In genomic region chr22:46815896-46816721, GRCh38 we compare ENCODE assay signal across 1 cellular context.
TF ChIP-seq lines count a peak whose summit lies in the region.

No MANE protein-coding gene starts in this region.

TF ChIP-seq in HepG2, 621 proteins besides CTCF, POLR2A, EP300 and RAD21 (continued from another document and continues in another):
- TF ChIP-seq ZNF841 (CRISPR knock-in tag; IDR thresholded peaks at IDR 0.05; ENCODE audit: borderline replicate concordance) (no peak), BRF2 (CRISPR knock-in tag; IDR thresholded peaks at IDR 0.05) (no peak), KDM3A (CRISPR knock-in tag; IDR thresholded peaks at IDR 0.05; ENCODE audit: low read depth) (no peak), ZNF264 (CRISPR knock-in tag; IDR thresholded peaks at IDR 0.05) (no peak), RFXAP (CRISPR knock-in tag; IDR thresholded peaks at IDR 0.05; ENCODE audit: borderline replicate concordance) (no peak), ZNF652 (CRISPR knock-in tag; IDR thresholded peaks at IDR 0.05; ENCODE audit: borderline replicate concordance, low read depth) (no peak), ZHX2 (IDR thresholded peaks at IDR 0.05; ENCODE audit: low read depth) (no peak), ZHX2 (CRISPR knock-in tag; IDR thresholded peaks at IDR 0.05; ENCODE audit: borderline replicate concordance) (no peak), NR3C1 (CRISPR knock-in tag; IDR thresholded peaks at IDR 0.05) (no peak), HMGXB3 (CRISPR knock-in tag; IDR thresholded peaks at IDR 0.05; ENCODE audit: borderline replicate concordance) (no peak), ZBTB38 (CRISPR knock-in tag; IDR thresholded peaks at IDR 0.05) (no peak), HDAC2 (CRISPR knock-in tag; IDR thresholded peaks at IDR 0.05) (peak; percentile 41; the same call in 1 of the 2 replicates), BRD4 (CRISPR knock-in tag; IDR thresholded peaks at IDR 0.05) (no peak), SNAPC4 (CRISPR knock-in tag; IDR thresholded peaks at IDR 0.05) (0 out of 2 replicates have a peak, but pooled peaks have one; percentile 42), TAF15 (IDR thresholded peaks at IDR 0.05; ENCODE audit: low read depth, low read length, poor library complexity, severe bottlenecking) (no peak), NFATC3 (CRISPR knock-in tag; IDR thresholded peaks at IDR 0.05) (no peak), ZNF562 (CRISPR knock-in tag; IDR thresholded peaks at IDR 0.05; ENCODE audit: borderline replicate concordance) (no peak), ZMYM3 (CRISPR knock-in tag; IDR thresholded peaks at IDR 0.05) (no peak), ARID2 (CRISPR knock-in tag; IDR thresholded peaks at IDR 0.05; ENCODE audit: borderline replicate concordance) (no peak)
- TF ChIP-seq, protein P1, sequence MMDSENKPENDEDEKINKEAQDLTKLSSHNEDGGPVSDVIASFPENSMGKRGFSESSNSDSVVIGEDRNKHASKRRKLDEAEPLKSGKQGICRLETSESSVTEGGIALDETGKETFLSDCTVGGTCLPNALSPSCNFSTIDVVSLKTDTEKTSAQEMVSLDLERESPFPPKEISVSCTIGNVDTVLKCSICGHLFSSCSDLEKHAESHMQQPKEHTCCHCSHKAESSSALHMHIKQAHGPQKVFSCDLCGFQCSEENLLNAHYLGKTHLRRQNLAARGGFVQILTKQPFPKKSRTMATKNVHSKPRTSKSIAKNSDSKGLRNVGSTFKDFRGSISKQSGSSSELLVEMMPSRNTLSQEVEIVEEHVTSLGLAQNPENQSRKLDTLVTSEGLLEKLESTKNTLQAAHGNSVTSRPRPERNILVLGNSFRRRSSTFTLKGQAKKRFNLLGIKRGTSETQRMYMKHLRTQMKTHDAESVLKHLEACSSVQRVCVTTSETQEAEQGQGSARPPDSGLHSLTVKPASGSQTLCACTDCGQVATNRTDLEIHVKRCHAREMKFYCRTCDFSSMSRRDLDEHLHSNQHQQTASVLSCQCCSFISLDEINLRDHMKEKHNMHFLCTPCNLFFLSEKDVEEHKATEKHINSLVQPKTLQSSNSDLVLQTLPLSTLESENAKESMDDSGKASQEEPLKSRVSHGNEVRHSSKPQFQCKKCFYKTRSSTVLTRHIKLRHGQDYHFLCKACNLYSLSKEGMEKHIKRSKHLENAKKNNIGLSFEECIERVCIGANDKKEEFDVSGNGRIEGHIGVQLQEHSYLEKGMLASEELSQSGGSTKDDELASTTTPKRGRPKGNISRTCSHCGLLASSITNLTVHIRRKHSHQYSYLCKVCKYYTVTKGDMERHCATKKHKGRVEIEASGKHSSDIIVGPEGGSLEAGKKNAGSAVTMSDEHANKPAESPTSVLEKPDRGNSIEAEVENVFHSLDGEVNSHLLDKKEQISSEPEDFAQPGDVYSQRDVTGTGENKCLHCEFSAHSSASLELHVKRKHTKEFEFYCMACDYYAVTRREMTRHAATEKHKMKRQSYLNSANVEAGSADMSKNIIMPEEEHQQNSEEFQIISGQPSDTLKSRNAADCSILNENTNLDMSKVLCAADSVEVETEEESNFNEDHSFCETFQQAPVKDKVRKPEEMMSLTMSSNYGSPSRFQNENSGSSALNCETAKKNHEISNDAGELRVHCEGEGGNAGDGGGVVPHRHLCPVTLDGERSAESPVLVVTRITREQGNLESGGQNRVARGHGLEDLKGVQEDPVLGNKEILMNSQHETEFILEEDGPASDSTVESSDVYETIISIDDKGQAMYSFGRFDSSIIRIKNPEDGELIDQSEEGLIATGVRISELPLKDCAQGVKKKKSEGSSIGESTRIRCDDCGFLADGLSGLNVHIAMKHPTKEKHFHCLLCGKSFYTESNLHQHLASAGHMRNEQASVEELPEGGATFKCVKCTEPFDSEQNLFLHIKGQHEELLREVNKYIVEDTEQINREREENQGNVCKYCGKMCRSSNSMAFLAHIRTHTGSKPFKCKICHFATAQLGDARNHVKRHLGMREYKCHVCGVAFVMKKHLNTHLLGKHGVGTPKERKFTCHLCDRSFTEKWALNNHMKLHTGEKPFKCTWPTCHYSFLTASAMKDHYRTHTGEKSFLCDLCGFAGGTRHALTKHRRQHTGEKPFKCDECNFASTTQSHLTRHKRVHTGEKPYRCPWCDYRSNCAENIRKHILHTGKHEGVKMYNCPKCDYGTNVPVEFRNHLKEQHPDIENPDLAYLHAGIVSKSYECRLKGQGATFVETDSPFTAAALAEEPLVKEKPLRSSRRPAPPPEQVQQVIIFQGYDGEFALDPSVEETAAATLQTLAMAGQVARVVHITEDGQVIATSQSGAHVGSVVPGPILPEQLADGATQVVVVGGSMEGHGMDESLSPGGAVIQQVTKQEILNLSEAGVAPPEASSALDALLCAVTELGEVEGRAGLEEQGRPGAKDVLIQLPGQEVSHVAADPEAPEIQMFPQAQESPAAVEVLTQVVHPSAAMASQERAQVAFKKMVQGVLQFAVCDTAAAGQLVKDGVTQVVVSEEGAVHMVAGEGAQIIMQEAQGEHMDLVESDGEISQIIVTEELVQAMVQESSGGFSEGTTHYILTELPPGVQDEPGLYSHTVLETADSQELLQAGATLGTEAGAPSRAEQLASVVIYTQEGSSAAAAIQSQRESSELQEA (CRISPR knock-in tag; IDR thresholded peaks at IDR 0.05; ENCODE audit: not compliant biosample characterization) = no peak
- TF ChIP-seq, protein P2, sequence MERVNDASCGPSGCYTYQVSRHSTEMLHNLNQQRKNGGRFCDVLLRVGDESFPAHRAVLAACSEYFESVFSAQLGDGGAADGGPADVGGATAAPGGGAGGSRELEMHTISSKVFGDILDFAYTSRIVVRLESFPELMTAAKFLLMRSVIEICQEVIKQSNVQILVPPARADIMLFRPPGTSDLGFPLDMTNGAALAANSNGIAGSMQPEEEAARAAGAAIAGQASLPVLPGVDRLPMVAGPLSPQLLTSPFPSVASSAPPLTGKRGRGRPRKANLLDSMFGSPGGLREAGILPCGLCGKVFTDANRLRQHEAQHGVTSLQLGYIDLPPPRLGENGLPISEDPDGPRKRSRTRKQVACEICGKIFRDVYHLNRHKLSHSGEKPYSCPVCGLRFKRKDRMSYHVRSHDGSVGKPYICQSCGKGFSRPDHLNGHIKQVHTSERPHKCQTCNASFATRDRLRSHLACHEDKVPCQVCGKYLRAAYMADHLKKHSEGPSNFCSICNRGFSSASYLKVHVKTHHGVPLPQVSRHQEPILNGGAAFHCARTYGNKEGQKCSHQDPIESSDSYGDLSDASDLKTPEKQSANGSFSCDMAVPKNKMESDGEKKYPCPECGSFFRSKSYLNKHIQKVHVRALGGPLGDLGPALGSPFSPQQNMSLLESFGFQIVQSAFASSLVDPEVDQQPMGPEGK (CRISPR knock-in tag; IDR thresholded peaks at IDR 0.05) = 0 out of 2 replicates have a peak, but pooled peaks have one; percentile 3
